9 cellular contexts compared by ENCODE assay signal in the genomic region with DNA sequence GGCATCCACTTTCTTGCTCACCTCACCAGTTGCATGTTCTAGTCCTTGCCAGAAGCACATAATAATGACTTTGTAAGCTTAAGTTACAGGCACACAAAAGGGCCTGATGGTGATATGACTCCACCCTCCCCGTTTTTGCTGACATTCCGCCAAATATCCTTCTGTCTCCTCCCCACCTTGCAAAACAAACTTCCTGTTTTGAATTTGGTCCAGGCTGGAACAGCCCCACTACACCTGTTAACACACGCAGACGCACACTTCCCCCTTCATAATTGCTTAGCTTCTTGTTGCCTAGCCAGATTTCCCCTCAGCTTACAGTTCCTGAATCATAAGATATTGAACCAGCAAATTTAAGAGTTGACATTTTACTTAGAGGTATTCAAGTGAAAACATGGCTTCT. TPM values are rescaled to one million over a fixed set of nuclear protein-coding genes. Genes with fewer than 3 reads are reported as not detected.
DNase-seq lines count a peak whose midpoint lies in the region; ATAC-seq, FAIRE-seq and TF ChIP-seq lines count a peak whose summit lies in the region.
"Had no signal": no experiment of that assay in that cellular context is flagged by ENCODE, and none has a peak within 500 bp of the region (broad histone marks: within the 10 kb centered on the region; RNA-seq: fewer than 3 reads in every experiment).

A gene with protein sequence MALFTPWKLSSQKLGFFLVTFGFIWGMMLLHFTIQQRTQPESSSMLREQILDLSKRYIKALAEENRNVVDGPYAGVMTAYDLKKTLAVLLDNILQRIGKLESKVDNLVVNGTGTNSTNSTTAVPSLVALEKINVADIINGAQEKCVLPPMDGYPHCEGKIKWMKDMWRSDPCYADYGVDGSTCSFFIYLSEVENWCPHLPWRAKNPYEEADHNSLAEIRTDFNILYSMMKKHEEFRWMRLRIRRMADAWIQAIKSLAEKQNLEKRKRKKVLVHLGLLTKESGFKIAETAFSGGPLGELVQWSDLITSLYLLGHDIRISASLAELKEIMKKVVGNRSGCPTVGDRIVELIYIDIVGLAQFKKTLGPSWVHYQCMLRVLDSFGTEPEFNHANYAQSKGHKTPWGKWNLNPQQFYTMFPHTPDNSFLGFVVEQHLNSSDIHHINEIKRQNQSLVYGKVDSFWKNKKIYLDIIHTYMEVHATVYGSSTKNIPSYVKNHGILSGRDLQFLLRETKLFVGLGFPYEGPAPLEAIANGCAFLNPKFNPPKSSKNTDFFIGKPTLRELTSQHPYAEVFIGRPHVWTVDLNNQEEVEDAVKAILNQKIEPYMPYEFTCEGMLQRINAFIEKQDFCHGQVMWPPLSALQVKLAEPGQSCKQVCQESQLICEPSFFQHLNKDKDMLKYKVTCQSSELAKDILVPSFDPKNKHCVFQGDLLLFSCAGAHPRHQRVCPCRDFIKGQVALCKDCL (plus strand): TSS at position 269 of the 400 bp plus-strand sequence. CDS start 332 bp downstream, outside the sequence.

- peaks cover 10% of the 10 kb centered on the region for H3K4me1 ChIP-seq in mammary epithelial cell (ENCODE audit: insufficient read depth, low read length)

- 75% methylated on average over 4 of the region's 4 CpGs for WGBS in mammary epithelial cell (ENCODE audit: low coverage, missing lambda C conversion rate)

- DNase-seq in COLO668 (lab: John Stamatoyannopoulos, UW; ENCODE audit: unreplicated experiment) = peak; percentile 27
- DNase-seq in NCI-H146 treated with DMSO at 0.1 percent for 48 hours (lab: John Stamatoyannopoulos, UW; ENCODE audit: unreplicated experiment) = peak; percentile 80
- DNase-seq in mammary epithelial cell = no peak
- DNase-seq in natural killer cell = no peak
- no peak for DNase-seq in GM10248 (ENCODE audit: extremely low spot score)
- no peak for DNase-seq in stimulated activated CD4-positive, alpha-beta T cell treated with anti-CD3 and anti-CD28 coated beads, Interleukin-4, amount 100 ng/mL, for 4 hours
- DNase-seq in urothelium cell line (ENCODE audit: low spot score) = no peak

- POLR2A ChIA-PET in GM10248 (lab: Yijun Ruan, JAX) = no interaction called here

- H2AFZ ChIP-seq in mammary epithelial cell (ENCODE audit: low read depth, low read length) = no peak within 1 kb of the TSS

- H3K9me3 ChIP-seq in mammary epithelial cell (replicated peaks; ENCODE audit: insufficient read depth, low read length) = no peaks in the 10 kb centered on the region

- no peak within 1 kb of the TSS for H3K9ac ChIP-seq in mammary epithelial cell (ENCODE audit: insufficient read depth, low read length)

- no peak for TF ChIP-seq CTCF in mammary epithelial cell (conservative IDR thresholded peaks at IDR 0.05 in 1 of 2, IDR thresholded peaks at IDR 0.05 in 1 of 2; ENCODE audit: extremely low read depth in 1 of 2, insufficient read depth in 1 of 2, low read depth in 1 of 2, low read length in 2 of 2)
- TF ChIP-seq CTCF in natural killer cell (IDR thresholded peaks at IDR 0.05) = no peak
- TF ChIP-seq CTCF in GM10248 (IDR thresholded peaks at IDR 0.05; ENCODE audit: control extremely low read depth, extremely low read depth, low read depth, missing control alignments) = no peak

- H3K4me2 ChIP-seq in mammary epithelial cell (ENCODE audit: insufficient read depth, low read depth, low read length) = no peak within 1 kb of the TSS

- H3K36me3 ChIP-seq in mammary epithelial cell (ENCODE audit: insufficient read depth, low read length) = no peaks in the 10 kb centered on the region

- H3K4me3 Mint-ChIP-seq in natural killer cell = no peak within 1 kb of the TSS

- no peaks in the 10 kb centered on the region for H4K20me1 ChIP-seq in mammary epithelial cell (ENCODE audit: insufficient read depth, low read length)

- H3K9me3 Mint-ChIP-seq in natural killer cell = no peaks in the 10 kb centered on the region

- H3K27ac Mint-ChIP-seq in natural killer cell = no peak within 1 kb of the TSS

- H3K4me3 ChIP-seq in mammary epithelial cell (replicated peaks in 1 of 3; ENCODE audit: insufficient read depth in 1 of 3, low read depth in 2 of 3, low read length in 3 of 3) = no peak within 1 kb of the TSS

- H3K36me3 Mint-ChIP-seq in natural killer cell = no peaks in the 10 kb centered on the region

- FAIRE-seq in urothelium cell line (lab: Jason Lieb, UNC) = no peak

- H3K27ac ChIP-seq in mammary epithelial cell (ENCODE audit: insufficient read depth, low read depth, low read length) = no peak within 1 kb of the TSS
- H3K27ac ChIP-seq: HL-60 had no signal

- intact Hi-C loops in mammary epithelial cell (cut with micrococcal nuclease) (no loop called here), natural killer cell (cut with micrococcal nuclease) (loop anchor here (5.0 kb wide), 1 partner anchor 37 kb away; no protein-coding TSS in a partner anchor)

- peaks cover 7 to 15% of the 10 kb centered on the region in 2 donors for H3K27me3 Mint-ChIP-seq in natural killer cell (ENCODE audit: low read depth in 2 of 2)

- BruUV-seq in mammary epithelial cell (replicated peaks; lab: Mats Ljungman, UMichigan) = no TSS peak

- H3K4me1 Mint-ChIP-seq in natural killer cell = peaks cover 47 to 65% of the 10 kb centered on the region in 2 donors

- CTCF ChIA-PET in mammary epithelial cell (lab: Charles Lee; ENCODE audit: low non-redundant PET) = no interaction called here
- CTCF ChIA-PET in GM10248 (lab: Yijun Ruan, JAX) = interaction anchor here (1.1 to 3.2 kb wide), 13 partner anchors 8 to 158 kb away, joined by 3 to 25 read pairs (median 4); no protein-coding TSS in a partner anchor

- ATAC-seq in GM21447 (IDR thresholded peaks at IDR 0.05; ENCODE audit: unreplicated experiment) (peak; percentile 6), natural killer cell (no peak)

- in situ Hi-C loops in mammary epithelial cell (cut with MboI; ENCODE audit: low sequenced_read_pairs in 2 of 2) = no loop called here

- H3K27me3 ChIP-seq in mammary epithelial cell (ENCODE audit: insufficient read depth, low read length) = no peaks in the 10 kb centered on the region

- H3K79me2 ChIP-seq in mammary epithelial cell (ENCODE audit: insufficient read depth, low read length) = peaks cover 17% of the 10 kb centered on the region

- dilution Hi-C loops in mammary epithelial cell (cut with HindIII; ENCODE audit: low sequenced_read_pairs) = no loop called here

RNA-seq across cellular contexts. Expression of the gene that starts here (rescaled TPM):
- total RNA-seq in mammary epithelial cell (10 to 100 TPM; 43.3 to 63.2 TPM), natural killer cell (10 to 100 TPM; 39.7 to 58.2 (median 57.0) TPM)
- 22.9 TPM for polyA plus RNA-seq in mammary epithelial cell
- 68.7 TPM for polyA minus RNA-seq in mammary epithelial cell

Comparison
In these comparisons a context has a peak if more than half of its experiments do, and no peak if none do; other contexts are left out.
1. DNase-seq: peak in COLO668 (single experiment) and NCI-H146 treated with DMSO at 0.1 percent for 48 hours (single experiment); none in mammary epithelial cell (single experiment), natural killer cell (single experiment), GM10248 (single experiment), stimulated activated CD4-positive, alpha-beta T cell treated with anti-CD3 and anti-CD28 coated beads, Interleukin-4, amount 100 ng/mL, for 4 hours (0 of 2) and urothelium cell line (single experiment).